ENCODE assay signal across 8 cellular contexts in genomic region chr6:89375427-89375868, GRCh38. TPM values are rescaled to one million over a fixed set of nuclear protein-coding genes. Genes with fewer than 3 reads are reported as not detected.
DNase-seq lines count a peak whose midpoint lies in the region; ATAC-seq, FAIRE-seq and TF ChIP-seq lines count a peak whose summit lies in the region.

No MANE protein-coding gene starts in this region.

- WGBS in gastroesophageal sphincter (ENCODE audit: low coverage in 1 of 2), 2 donors: 88 to 100% methylated on average over 1 to 2 of the region's 2 CpGs
- 38 to 58% (median 56%) methylated on average over 2 of the region's 2 CpGs for WGBS in small intestine, 3 donors

- no peak for TF ChIP-seq EP300 in gastroesophageal sphincter (IDR thresholded peaks at IDR 0.05)

- H3K36me3 ChIP-seq in gastroesophageal sphincter (no peaks in the 10 kb centered on the region), small intestine (ENCODE audit: control insufficient read depth in 2 of 2, insufficient read depth in 2 of 2, low read length in 2 of 2) (no peaks in the 10 kb centered on the region), tibial artery (no peaks in the 10 kb centered on the region)

- H3K9me3 ChIP-seq in gastroesophageal sphincter: no peaks in the 10 kb centered on the region
- no peaks in the 10 kb centered on the region for H3K9me3 ChIP-seq in small intestine (ENCODE audit: control insufficient read depth, low read depth)
- H3K9me3 ChIP-seq in tibial artery: no peaks in the 10 kb centered on the region

- DNase-seq in DMS53 (lab: John Stamatoyannopoulos, UW) (peak; percentile 96), HK-2 (ENCODE audit: unreplicated experiment) (peak; percentile 48), NCI-H82 treated with DMSO at 0.1 percent for 48 hours (lab: John Stamatoyannopoulos, UW; ENCODE audit: unreplicated experiment) (peak; percentile 60), small intestine (peak; percentile 69), tibial artery (no peak)
- peak; percentile 29 for DNase-seq in activated CD8-positive, alpha-beta memory T cell treated with anti-CD3 and anti-CD28 coated beads, Interleukin-2, amount 50 U/mL, for 1 hour (ENCODE audit: extremely low read depth)

- intact Hi-C loops in tibial artery (cut with DNase I; ENCODE audit: low total_unique reads): no loop called here

- ATAC-seq in GM21515 (IDR thresholded peaks at IDR 0.05; ENCODE audit: unreplicated experiment) (peak; percentile 82), gastroesophageal sphincter (peak; percentile 36)

- H3K4me1 ChIP-seq in gastroesophageal sphincter: peaks cover 0 to 11% (median 0%) of the 10 kb centered on the region in 3 donors
- no peaks in the 10 kb centered on the region for H3K4me1 ChIP-seq in small intestine (ENCODE audit: control insufficient read depth in 2 of 2, insufficient read depth in 1 of 2, low read depth in 1 of 2, low read length in 1 of 2)
- peaks cover 0 to 5% (median 0%) of the 10 kb centered on the region in 4 donors for H3K4me1 ChIP-seq in tibial artery

- H3K4me3 ChIP-seq in gastroesophageal sphincter (no peak overlapping the region), small intestine (ENCODE audit: low read depth in 1 of 2, low read length in 2 of 2) (no peak overlapping the region), tibial artery (no peak overlapping the region)

- H3K27ac ChIP-seq in gastroesophageal sphincter: no peak overlapping the region
- H3K27ac ChIP-seq in small intestine (ENCODE audit: low read depth in 1 of 2, low read length in 1 of 2): no peak overlapping the region
- H3K27ac ChIP-seq in tibial artery: no peak overlapping the region

- TF ChIP-seq POLR2A in gastroesophageal sphincter (IDR thresholded peaks at IDR 0.05): no peak

- H3K27me3 ChIP-seq in gastroesophageal sphincter (no peaks in the 10 kb centered on the region), small intestine (ENCODE audit: control insufficient read depth in 2 of 2, insufficient read depth in 2 of 2, low read length in 2 of 2) (no peaks in the 10 kb centered on the region), tibial artery (no peaks in the 10 kb centered on the region)

- no peak for FAIRE-seq in small intestine (lab: Jason Lieb, UNC)

- TF ChIP-seq CTCF in gastroesophageal sphincter (IDR thresholded peaks at IDR 0.05): no peak
- no peak for TF ChIP-seq CTCF in tibial artery (IDR thresholded peaks at IDR 0.05)

RNA-seq across cellular contexts. Expression of gene UBE2J1, which starts 22.9 kb away (rescaled TPM):
- 10 to 100 TPM; 32.7 to 42.9 (median 36.9) TPM for total RNA-seq in gastroesophageal sphincter
- polyA plus RNA-seq in small intestine: 10 to 100 TPM; 34.1 to 65.1 (median 43.6) TPM

RNA-seq across cellular contexts. Expression of gene RRAGD, which starts 36.6 kb away (rescaled TPM):
- 10 to 100 TPM; 14.8 to 38.5 (median 24.8) TPM for total RNA-seq in gastroesophageal sphincter
- 1 to 10 TPM in 2 of 3 donors, under 1 TPM in 1; 0.67 to 3.2 (median 1.9) TPM for polyA plus RNA-seq in small intestine

RNA-seq across cellular contexts. Expression of gene ANKRD6, which starts 57.5 kb away (rescaled TPM):
- 10 to 100 TPM in 3 of 4 donors, 1 to 10 TPM in 1; 9.8 to 19.0 (median 12.2) TPM for total RNA-seq in gastroesophageal sphincter
- 1 to 10 TPM in 2 of 3 donors, under 1 TPM in 1; 0.89 to 1.9 (median 1.7) TPM for polyA plus RNA-seq in small intestine

Comparison
In these comparisons a context has a peak if more than half of its experiments do, and no peak if none do; other contexts are left out.
1. DNase-seq: peak in DMS53 (single experiment), HK-2 (single experiment), NCI-H82 treated with DMSO at 0.1 percent for 48 hours (single experiment), activated CD8-positive, alpha-beta memory T cell treated with anti-CD3 and anti-CD28 coated beads, Interleukin-2, amount 50 U/mL, for 1 hour (single experiment) and small intestine (single experiment); none in tibial artery (0 of 2).